In genomic region chr2:62099050-62099449, GRCh38 we compare ENCODE assay signal across 22 cellular contexts.
DNase-seq lines count a peak whose midpoint lies in the region; ATAC-seq, FAIRE-seq and TF ChIP-seq lines count a peak whose summit lies in the region.
"Had no signal": no experiment of that assay in that cellular context is flagged by ENCODE, and none has a peak within 500 bp of the region (broad histone marks: within the 10 kb centered on the region; RNA-seq: fewer than 3 reads in every experiment).

No MANE protein-coding gene starts in this region.

- H3K27ac Mint-ChIP-seq in naive B cell (peak overlapping the region in 3 of 6 donors; percentile 12 to 89 (median 67)), type B pancreatic cell (no peak overlapping the region), Caco-2 (ENCODE audit: unreplicated experiment) (no peak overlapping the region)
- H3K27ac Mint-ChIP-seq: activated naive CD4-positive, alpha-beta T cell treated with anti-CD3 and anti-CD28 coated beads, Interleukin-2, amount 10 ng/mL, durations not matched to agents 7 days and 5 days had no signal

- H3K9me3 Mint-ChIP-seq in naive B cell = no peaks in the 10 kb centered on the region
- H3K9me3 Mint-ChIP-seq in type B pancreatic cell = peaks cover 9% of the 10 kb centered on the region
- H3K9me3 Mint-ChIP-seq in Caco-2 (ENCODE audit: unreplicated experiment) = no peaks in the 10 kb centered on the region
- H3K9me3 Mint-ChIP-seq: activated naive CD4-positive, alpha-beta T cell treated with anti-CD3 and anti-CD28 coated beads, Interleukin-2, amount 10 ng/mL, durations not matched to agents 7 days and 5 days had no signal

- H3K27me3 Mint-ChIP-seq in naive B cell = no peaks in the 10 kb centered on the region
- H3K27me3 Mint-ChIP-seq in type B pancreatic cell = no peaks in the 10 kb centered on the region
- no peaks in the 10 kb centered on the region for H3K27me3 Mint-ChIP-seq in Caco-2 (ENCODE audit: insufficient read depth, unreplicated experiment)
- H3K27me3 Mint-ChIP-seq: activated naive CD4-positive, alpha-beta T cell treated with anti-CD3 and anti-CD28 coated beads, Interleukin-2, amount 10 ng/mL, durations not matched to agents 7 days and 5 days had no signal

- FAIRE-seq in GM12892 (lab: Jason Lieb, UNC) = peak; percentile 86
- FAIRE-seq: endometrium, frontal cortex, islet of Langerhans, TTC549 had no signal

- intact Hi-C loops in Caco-2 (cut with micrococcal nuclease; ENCODE audit: unreplicated experiment) = no loop called here

- TF ChIP-seq CTCF in NB4 (IDR thresholded peaks at IDR 0.05; ENCODE audit: low read depth, low read length) (no peak), type B pancreatic cell (conservative IDR thresholded peaks at IDR 0.05) (no peak), Caco-2 (IDR thresholded peaks at IDR 0.05; ENCODE audit: insufficient read depth in 1 of 2, low read depth in 1 of 2, low read length in 1 of 2, severe bottlenecking in 1 of 2, unreplicated experiment in 1 of 2) (no peak)

- H3K4me3 ChIP-seq in NB4 (ENCODE audit: low read depth, low read length) (peak overlapping the region; percentile 35), Caco-2 (ENCODE audit: low read depth, low read length) (no peak overlapping the region)

- H3K36me3 Mint-ChIP-seq in naive B cell (no peaks in the 10 kb centered on the region), type B pancreatic cell (peaks cover 4% of the 10 kb centered on the region), Caco-2 (ENCODE audit: insufficient read depth, unreplicated experiment) (no peaks in the 10 kb centered on the region)
- H3K36me3 Mint-ChIP-seq: activated naive CD4-positive, alpha-beta T cell treated with anti-CD3 and anti-CD28 coated beads, Interleukin-2, amount 10 ng/mL, durations not matched to agents 7 days and 5 days had no signal

- CTCF ChIA-PET in Caco-2 (lab: Charles Lee) = no interaction called here

- no peaks in the 10 kb centered on the region for H3K27me3 ChIP-seq in Caco-2 (replicated peaks; ENCODE audit: control insufficient read depth, insufficient read depth, low read length)

- POLR2A ChIA-PET in Caco-2 (lab: Charles Lee) = interaction anchor here (0.6 kb wide), 1 partner anchor 150 kb away, joined by 3 read pairs; no protein-coding TSS in a partner anchor

- DNase-seq in GM12892 (ENCODE audit: insufficient read length) (no peak), NB4 (ENCODE audit: low read depth) (peak; percentile 67), naive B cell (no peak), type B pancreatic cell (ENCODE audit: extremely low spot score, unreplicated experiment) (no peak), Caco-2 (no peak), kidney tubule cell (ENCODE audit: low spot score) (no peak)
- no peak for DNase-seq in activated effector memory CD4-positive, alpha-beta T cell treated with Interleukin-2 at 50 U/mL for 16 hours
- DNase-seq: activated CD8-positive, alpha-beta memory T cell treated with anti-CD3 and anti-CD28 coated beads for 24 hours; activated naive CD4-positive, alpha-beta T cell treated with anti-CD3 and anti-CD28 coated beads, Interleukin-2, amount 10 ng/mL, durations not matched to agents 7 days and 5 days; AML-193; EL; NCI-H1694; NCI-H526; retina; Right ventricle myocardium superior; stimulated activated CD4-positive, alpha-beta T cell treated with anti-CD3 and anti-CD28 coated beads, Interleukin-4, amount 100 ng/mL, for 1 hour; stimulated activated naive CD4-positive, alpha-beta T cell had no signal

- TF ChIP-seq POLR2A in GM12892 (IDR thresholded peaks at IDR 0.05; ENCODE audit: low read depth, low read length) (no peak), NB4 (IDR thresholded peaks at IDR 0.05; ENCODE audit: extremely low read depth, insufficient read length) (no peak)

- H3K4me3 Mint-ChIP-seq in naive B cell (peak overlapping the region in 5 of 8 donors; percentile 21 to 64 (median 56)), type B pancreatic cell (no peak overlapping the region), Caco-2 (ENCODE audit: unreplicated experiment) (no peak overlapping the region)
- H3K4me3 Mint-ChIP-seq: activated naive CD4-positive, alpha-beta T cell treated with anti-CD3 and anti-CD28 coated beads, Interleukin-2, amount 10 ng/mL, durations not matched to agents 7 days and 5 days had no signal

- H3K4me1 Mint-ChIP-seq in naive B cell = peaks cover 31 to 47% (median 45%) of the 10 kb centered on the region in 3 donors
- H3K4me1 Mint-ChIP-seq in type B pancreatic cell (ENCODE audit: unreplicated experiment) = peaks cover 23% of the 10 kb centered on the region
- H3K4me1 Mint-ChIP-seq in Caco-2 (ENCODE audit: low read depth, unreplicated experiment) = peaks cover 14% of the 10 kb centered on the region
- H3K4me1 Mint-ChIP-seq: activated naive CD4-positive, alpha-beta T cell treated with anti-CD3 and anti-CD28 coated beads, Interleukin-2, amount 10 ng/mL, durations not matched to agents 7 days and 5 days had no signal

- no peaks in the 10 kb centered on the region; the same call in 1 of the 2 replicates for H3K4me1 ChIP-seq in Caco-2

- no TSS peak for BruUV-seq in Caco-2 (replicated peaks; lab: Mats Ljungman, UMichigan)

- no peaks in the 10 kb centered on the region for H3K36me3 ChIP-seq in Caco-2 (ENCODE audit: control insufficient read depth, insufficient read depth, low read length)

- no peaks in the 10 kb centered on the region for H3K9me3 ChIP-seq in Caco-2

- ATAC-seq in HG02642 (IDR thresholded peaks at IDR 0.05; ENCODE audit: poor library complexity, unreplicated experiment) (peak; percentile 2), naive B cell (ENCODE audit: low read depth in 2 of 2) (peak; percentile 35 to 45)

Comparison
In these comparisons a context has a peak if more than half of its experiments do, and no peak if none do; other contexts are left out.
1. H3K4me3 Mint-ChIP-seq: peak in naive B cell (5 of 8); none in type B pancreatic cell (single experiment) and Caco-2 (single experiment).